25 cellular contexts compared by ENCODE assay signal in genomic region chr12:94320109-94320508, GRCh38.
"Had no signal": no experiment of that assay in that cellular context is flagged by ENCODE, and none has a peak within 500 bp of the region (broad histone marks: within the 10 kb centered on the region; RNA-seq: fewer than 3 reads in every experiment).

No MANE protein-coding gene starts in this region.

- H3K4me1 ChIP-seq: colonic mucosa, esophagus squamous epithelium, gastrocnemius medialis, left lung, lower lobe of right lung had no signal

- H3K36me3 ChIP-seq: colonic mucosa had no signal

- ATAC-seq: esophagus mucosa, gastrocnemius medialis, heart right ventricle, left cardiac atrium, left lung, left ventricle myocardium superior, lower lobe of right lung, mucosa of descending colon had no signal

- H3K27ac Mint-ChIP-seq: mesothelial cell of epicardium had no signal

- FAIRE-seq: endometrium, islet of Langerhans, keratinocyte had no signal

- H3K27me3 ChIP-seq: colonic mucosa, dorsolateral prefrontal cortex, esophagus squamous epithelium, gastrocnemius medialis, heart right ventricle, left lung had no signal

- H3K27ac ChIP-seq: colonic mucosa, dorsolateral prefrontal cortex, epithelial cell of prostate, esophagus squamous epithelium, gastrocnemius medialis, heart right ventricle, left lung, lower lobe of right lung had no signal

- H3K4me3 Mint-ChIP-seq: mesothelial cell of epicardium had no signal

- H3K4me1 Mint-ChIP-seq: mesothelial cell of epicardium had no signal

- DNase-seq: colonic mucosa; dermis blood vessel endothelial cell; dorsolateral prefrontal cortex; effector CD4-positive, alpha-beta T cell; effector memory CD4-positive, alpha-beta T cell; esophagus squamous epithelium; foreskin fibroblast; foreskin melanocyte; gastrocnemius medialis; glutamatergic neuron; head of caudate nucleus; heart right ventricle; hippocampal formation; left cardiac atrium; left lung; left ventricle myocardium superior; lower lobe of right lung; mesenchymal stem cell; mucosa of descending colon had no signal

- H3K4me3 ChIP-seq: colonic mucosa, dorsolateral prefrontal cortex, esophagus squamous epithelium, gastrocnemius medialis, heart right ventricle, left lung, lower lobe of right lung, mucosa of descending colon had no signal
